15 cellular contexts compared by ENCODE assay signal in the genomic region with DNA sequence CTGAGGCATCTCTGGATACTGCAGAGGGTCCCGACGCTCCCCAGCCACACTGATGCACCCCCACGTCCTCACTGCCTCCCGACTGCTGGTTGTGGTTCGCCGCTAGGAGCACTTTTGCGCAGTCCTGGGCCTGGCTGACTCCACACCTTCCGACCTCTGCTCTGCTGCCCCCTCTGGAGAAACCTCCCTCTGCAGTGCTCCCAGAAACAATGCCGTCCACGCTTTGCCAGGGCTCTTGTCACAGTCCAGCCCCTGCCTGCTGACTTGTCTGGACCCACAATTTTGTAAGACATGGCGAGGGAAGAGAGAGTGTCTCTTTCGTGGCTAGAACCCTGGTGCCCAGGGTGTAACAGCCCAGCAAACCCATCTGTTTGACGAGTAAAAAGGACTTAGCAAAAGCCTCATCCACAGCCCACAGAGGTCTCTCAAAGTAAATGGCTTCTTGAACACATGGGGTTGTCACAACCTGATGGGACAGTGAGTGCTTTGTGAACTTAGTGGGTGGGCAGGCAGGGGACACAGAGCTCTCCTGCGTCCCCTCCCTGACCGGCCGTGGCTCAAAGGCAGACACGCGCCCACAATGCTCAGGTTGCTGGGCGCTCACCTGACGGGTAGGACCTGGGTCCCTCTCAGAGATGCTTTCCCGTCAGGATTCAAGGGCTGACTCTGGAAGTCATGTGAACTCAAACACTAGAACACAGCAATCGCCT. TPM values are rescaled to one million over a fixed set of nuclear protein-coding genes. Genes with fewer than 3 reads are reported as not detected.
DNase-seq lines count a peak whose midpoint lies in the region; ATAC-seq and TF ChIP-seq lines count a peak whose summit lies in the region.
"Had no signal": no experiment of that assay in that cellular context is flagged by ENCODE, and none has a peak within 500 bp of the region (broad histone marks: within the 10 kb centered on the region; RNA-seq: fewer than 3 reads in every experiment).

No MANE protein-coding gene starts in this region.

- H2BK5ac ChIP-seq in IMR-90 (ENCODE audit: low read depth, low read length, poor library complexity, severe bottlenecking): no peak overlapping the region

- no peak overlapping the region for H2BK20ac ChIP-seq in IMR-90 (ENCODE audit: low read depth, low read length)

- dilution Hi-C loops in IMR-90 (cut with HindIII; ENCODE audit: low sequenced_read_pairs, unreplicated experiment): no loop called here

- H3K4ac ChIP-seq in IMR-90 (ENCODE audit: low read depth, low read length): no peak overlapping the region

- CTCF ChIA-PET in IMR-90 (lab: Yijun Ruan, JAX): no interaction called here

- no peak overlapping the region for H3K9ac ChIP-seq in IMR-90 (ENCODE audit: low read depth, low read length)
- no peak overlapping the region for H3K9ac ChIP-seq in neural progenitor cell

- 0 out of 2 replicates have a peak, but pooled peaks have one; percentile 8 for TF ChIP-seq CTCF in IMR-90 (conservative IDR thresholded peaks at IDR 0.05; ENCODE audit: low read depth, low read length)
- TF ChIP-seq CTCF in dorsolateral prefrontal cortex (IDR thresholded peaks at IDR 0.05 in 54 of 56, conservative IDR thresholded peaks at IDR 0.05 in 2 of 56; ENCODE audit: low read depth in 1 of 56, partially characterized antibody in 56 of 56): peak in 6 of 56 donors; percentile 6 to 24 (median 16)
- peak; percentile 23 for TF ChIP-seq CTCF in neural progenitor cell (IDR thresholded peaks at IDR 0.05)

- no peak overlapping the region for H3K27ac ChIP-seq in IMR-90 (ENCODE audit: insufficient read depth, low read length)
- peak overlapping the region in 56 of 59 donors; percentile 24 to 93 (median 78) for H3K27ac ChIP-seq in dorsolateral prefrontal cortex
- no peak overlapping the region for H3K27ac ChIP-seq in neural progenitor cell

- no peak for TF ChIP-seq RAD21 in IMR-90 (IDR thresholded peaks at IDR 0.05; ENCODE audit: low read length)

- no peak overlapping the region for H3K14ac ChIP-seq in IMR-90 (replicated peaks; ENCODE audit: low read depth, low read length)

- H3K27me3 ChIP-seq in IMR-90 (ENCODE audit: control insufficient read depth, insufficient read depth, low read length) (no peaks in the 10 kb centered on the region), dorsolateral prefrontal cortex (no peaks in the 10 kb centered on the region), neural progenitor cell (peaks cover 9% of the 10 kb centered on the region)

- no peak overlapping the region for H3K56ac ChIP-seq in IMR-90 (ENCODE audit: extremely low read depth, insufficient read depth, low read length)

- peaks cover 17% of the 10 kb centered on the region for H3K36me3 Mint-ChIP-seq in neural progenitor cell
- peaks cover 49% of the 10 kb centered on the region for H3K36me3 Mint-ChIP-seq in activated T-helper 2 cell treated with anti-CD3 and anti-CD28 coated beads, Interferon-gamma antibody, Interleukin-2, Interleukin-4, amounts not matched to agents 10 μg/mL and 5 μg/mL and 100 μg/mL, durations not matched to agents 14 hours and 24 hours and 36 hours (ENCODE audit: low read depth)

- no peaks in the 10 kb centered on the region for H3F3A ChIP-seq in neural progenitor cell (ENCODE audit: low read depth)

- H3K79me1 ChIP-seq in IMR-90 (ENCODE audit: low read depth in 1 of 2, low read length in 2 of 2): peaks cover 0 to 30% of the 10 kb centered on the region in 2 experiments; a peak in 3 of 4 replicates

- H3K4me3 Mint-ChIP-seq in neural progenitor cell: no peak overlapping the region
- no peak overlapping the region for H3K4me3 Mint-ChIP-seq in activated T-helper 2 cell treated with anti-CD3 and anti-CD28 coated beads, Interferon-gamma antibody, Interleukin-2, Interleukin-4, amounts not matched to agents 10 μg/mL and 5 μg/mL and 100 μg/mL, durations not matched to agents 14 hours and 24 hours and 36 hours (ENCODE audit: low read depth)
- H3K4me3 Mint-ChIP-seq: activated CD8-positive, alpha-beta T cell treated with anti-CD3 and anti-CD28 coated beads for 36 hours; activated naive CD4-positive, alpha-beta T cell treated with anti-CD3 and anti-CD28 coated beads for 36 hours had no signal

- POLR2A ChIA-PET in IMR-90 (lab: Charles Lee; ENCODE audit: unreplicated experiment): no interaction called here

- H3K9me1 ChIP-seq in IMR-90 (ENCODE audit: insufficient read depth, low read length): no peaks in the 10 kb centered on the region

- H3K4me1 Mint-ChIP-seq in neural progenitor cell: peaks cover 9% of the 10 kb centered on the region
- peaks cover 15% of the 10 kb centered on the region for H3K4me1 Mint-ChIP-seq in activated T-helper 2 cell treated with anti-CD3 and anti-CD28 coated beads, Interferon-gamma antibody, Interleukin-2, Interleukin-4, amounts not matched to agents 10 μg/mL and 5 μg/mL and 100 μg/mL, durations not matched to agents 14 hours and 24 hours and 36 hours (ENCODE audit: low read depth)

- H3K4me2 ChIP-seq in IMR-90 (ENCODE audit: low read depth, low read length): no peak overlapping the region
- H3K4me2 ChIP-seq in neural progenitor cell: no peak overlapping the region

- no peak overlapping the region for H2BK15ac ChIP-seq in IMR-90 (ENCODE audit: low read depth, low read length)

- DNase-seq in ELF-1 (ENCODE audit: low read depth, low spot score) (peak; percentile 24), IMR-90 (no peak), dorsolateral prefrontal cortex (peak in 2 of 10 donors; percentile 3 to 20), neural progenitor cell (ENCODE audit: low spot score) (peak; percentile 33), HuH-7.5 (ENCODE audit: low spot score) (no peak)
- no peak for DNase-seq in activated T-helper 2 cell treated with anti-CD3 and anti-CD28 coated beads, Interferon-gamma antibody, Interleukin-2, Interleukin-4, amounts not matched to agents 10 μg/mL and 5 μg/mL and 100 μg/mL, durations not matched to agents 14 hours and 24 hours and 36 hours (ENCODE audit: low spot score)
- DNase-seq: activated CD8-positive, alpha-beta T cell treated with anti-CD3 and anti-CD28 coated beads for 36 hours; activated naive CD4-positive, alpha-beta T cell treated with anti-CD3 and anti-CD28 coated beads for 36 hours; cortex of kidney; MM.1S; naive B cell; T-helper 2 cell had no signal

- ATAC-seq in IMR-90 (ENCODE audit: low read depth) (no peak), HG02623 (IDR thresholded peaks at IDR 0.05; ENCODE audit: unreplicated experiment) (no peak), GM19324 (IDR thresholded peaks at IDR 0.05; ENCODE audit: low FRiP score, unreplicated experiment) (no peak)
- ATAC-seq: activated CD8-positive, alpha-beta T cell treated with anti-CD3 and anti-CD28 coated beads for 36 hours had no signal

- H3K4me1 ChIP-seq in IMR-90 (ENCODE audit: control insufficient read depth, insufficient read depth, low read length) (peaks cover 9% of the 10 kb centered on the region), neural progenitor cell (peaks cover 8% of the 10 kb centered on the region)

- H3K9me3 ChIP-seq in IMR-90 (ENCODE audit: control insufficient read depth, insufficient read depth, low read length) (no peaks in the 10 kb centered on the region), neural progenitor cell (ENCODE audit: low read depth) (no peaks in the 10 kb centered on the region)

- no peak for TF ChIP-seq POLR2A in IMR-90 (IDR thresholded peaks at IDR 0.05; ENCODE audit: low read depth, low read length)

- H3K27ac Mint-ChIP-seq in neural progenitor cell: no peak overlapping the region
- no peak overlapping the region for H3K27ac Mint-ChIP-seq in activated T-helper 2 cell treated with anti-CD3 and anti-CD28 coated beads, Interferon-gamma antibody, Interleukin-2, Interleukin-4, amounts not matched to agents 10 μg/mL and 5 μg/mL and 100 μg/mL, durations not matched to agents 14 hours and 24 hours and 36 hours
- H3K27ac Mint-ChIP-seq: activated CD8-positive, alpha-beta T cell treated with anti-CD3 and anti-CD28 coated beads for 36 hours; activated naive CD4-positive, alpha-beta T cell treated with anti-CD3 and anti-CD28 coated beads for 36 hours; naive B cell had no signal

- H2AK9ac ChIP-seq in IMR-90 (replicated peaks; ENCODE audit: low read depth, low read length, poor library complexity): no peak overlapping the region

- peaks cover 26% of the 10 kb centered on the region for H3K79me2 ChIP-seq in neural progenitor cell (ENCODE audit: low read depth)

- H4K20me1 ChIP-seq in IMR-90 (ENCODE audit: insufficient read depth, low read length): peaks cover 14% of the 10 kb centered on the region; the same call in 1 of the 2 replicates
- peaks cover 18% of the 10 kb centered on the region for H4K20me1 ChIP-seq in neural progenitor cell (ENCODE audit: low read depth)

- H2BK120ac ChIP-seq in IMR-90 (ENCODE audit: low read depth, low read length): no peak overlapping the region

- no TSS peak for BruUV-seq in IMR-90 (replicated peaks; lab: Mats Ljungman, UMichigan)

- in situ Hi-C loops in IMR-90 (cut with MboI; ENCODE audit: low sequenced_read_pairs): loop anchor here (25.0 kb wide), 1 partner anchor 1095 kb away; no protein-coding TSS in a partner anchor

- H3K4me3 ChIP-seq in IMR-90 (ENCODE audit: insufficient read depth, low read depth, low read length) (no peak overlapping the region), dorsolateral prefrontal cortex (no peak overlapping the region), neural progenitor cell (no peak overlapping the region)

- no peak overlapping the region for H3K18ac ChIP-seq in IMR-90 (ENCODE audit: low read depth, low read length)

- H2AFZ ChIP-seq in IMR-90 (replicated peaks; ENCODE audit: low read length, poor library complexity): no peak overlapping the region
- no peak overlapping the region for H2AFZ ChIP-seq in neural progenitor cell (replicated peaks)

- intact Hi-C loops in IMR-90 (cut with micrococcal nuclease): no loop called here
- intact Hi-C loops in dorsolateral prefrontal cortex (cut with DNase I): loop anchor here (10.0 kb wide), 1 partner anchor 107 kb away; a partner anchor contains a TSS
- intact Hi-C loops in activated T-helper 2 cell treated with anti-CD3 and anti-CD28 coated beads, Interferon-gamma antibody, Interleukin-2, Interleukin-4, amounts not matched to agents 10 μg/mL and 5 μg/mL and 100 μg/mL, durations not matched to agents 14 hours and 24 hours and 36 hours (cut with micrococcal nuclease): loop anchor here (10.0 kb wide), 1 partner anchor 107 kb away; a partner anchor contains a TSS

- no peak overlapping the region for H2AK5ac ChIP-seq in IMR-90 (ENCODE audit: low read depth, low read length)

- H3K36me3 ChIP-seq in IMR-90 (ENCODE audit: control insufficient read depth, insufficient read depth, low read length) (peaks cover 46% of the 10 kb centered on the region), neural progenitor cell (no peaks in the 10 kb centered on the region)

- peaks cover 4% of the 10 kb centered on the region for H3K27me3 Mint-ChIP-seq in neural progenitor cell (ENCODE audit: insufficient read depth, low read depth)
- no peaks in the 10 kb centered on the region for H3K27me3 Mint-ChIP-seq in activated T-helper 2 cell treated with anti-CD3 and anti-CD28 coated beads, Interferon-gamma antibody, Interleukin-2, Interleukin-4, amounts not matched to agents 10 μg/mL and 5 μg/mL and 100 μg/mL, durations not matched to agents 14 hours and 24 hours and 36 hours (ENCODE audit: low read depth)
- H3K27me3 Mint-ChIP-seq: activated CD8-positive, alpha-beta T cell treated with anti-CD3 and anti-CD28 coated beads for 36 hours; naive B cell had no signal

- WGBS in IMR-90 (ENCODE audit: extremely low coverage in 2 of 2, insufficient read length in 1 of 2), 2 experiments: 95% methylated on average over 6 of the region's 22 CpGs; no CpG with 5 or more reads in 1 of the 2 experiments

- no peak overlapping the region for H3K23ac ChIP-seq in IMR-90 (ENCODE audit: low read depth, low read length)

- no peak overlapping the region for H4K8ac ChIP-seq in IMR-90 (ENCODE audit: low read depth in 2 of 2, low read length in 2 of 2)

- no peaks in the 10 kb centered on the region for H3K9me3 Mint-ChIP-seq in neural progenitor cell
- no peaks in the 10 kb centered on the region for H3K9me3 Mint-ChIP-seq in activated T-helper 2 cell treated with anti-CD3 and anti-CD28 coated beads, Interferon-gamma antibody, Interleukin-2, Interleukin-4, amounts not matched to agents 10 μg/mL and 5 μg/mL and 100 μg/mL, durations not matched to agents 14 hours and 24 hours and 36 hours
- H3K9me3 Mint-ChIP-seq: activated CD8-positive, alpha-beta T cell treated with anti-CD3 and anti-CD28 coated beads for 36 hours; activated naive CD4-positive, alpha-beta T cell treated with anti-CD3 and anti-CD28 coated beads for 36 hours; naive B cell had no signal

- no peak overlapping the region for H4K91ac ChIP-seq in IMR-90 (ENCODE audit: insufficient read depth, low read depth, low read length)

- no peak overlapping the region for H4K5ac ChIP-seq in IMR-90 (ENCODE audit: low read depth, low read length)

RNA-seq across cellular contexts. Expression of a gene that starts 4.0 kb away (rescaled TPM):
- 66.4 and 85.9 TPM in 2 replicates for total RNA-seq in IMR-90 (2012; rRNA removed)
- 309 and 459 TPM in 2 replicates for polyA plus RNA-seq in IMR-90 (2012; rRNA removed)
- polyA plus RNA-seq in IMR-90 (2012; cell fraction: cytosol; rRNA removed): 363 and 824 TPM in 2 replicates
- polyA plus RNA-seq in IMR-90 (2012; cell fraction: nucleus; rRNA removed; ENCODE audit: low replicate concordance): 53.3 and 144 TPM in 2 replicates
- total RNA-seq in dorsolateral prefrontal cortex: 100 to 1,000 TPM; 143 to 327 (median 229) TPM
- total RNA-seq in neural progenitor cell (ENCODE audit: low replicate concordance): 70.5 and 83.9 TPM in 2 replicates
- total RNA-seq in activated T-helper 2 cell treated with anti-CD3 and anti-CD28 coated beads, Interferon-gamma antibody, Interleukin-2, Interleukin-4, amounts not matched to agents 10 μg/mL and 5 μg/mL and 100 μg/mL, durations not matched to agents 14 hours and 24 hours and 36 hours: 112 and 114 TPM in 2 replicates

RNA-seq across cellular contexts. Expression of a gene that starts 8.4 kb away (rescaled TPM):
- total RNA-seq in IMR-90 (2012; rRNA removed): not detected in 2 replicates
- polyA plus RNA-seq in IMR-90 (2012; rRNA removed): 0.34 TPM in 1 of 2 replicates, not detected in the other
- polyA plus RNA-seq in IMR-90 (2012; cell fraction: cytosol; rRNA removed): 0.26 TPM in 1 of 2 replicates, not detected in the other
- polyA plus RNA-seq in IMR-90 (2012; cell fraction: nucleus; rRNA removed; ENCODE audit: low replicate concordance): not detected in 2 replicates
- total RNA-seq in dorsolateral prefrontal cortex: 10 to 100 TPM in 5 of 120 experiments, 1 to 10 TPM in 112, under 1 TPM in 1, not detected in 2; 0.83 to 16.8 (median 4.5) TPM
- total RNA-seq in neural progenitor cell (ENCODE audit: low replicate concordance): not detected in 2 replicates
- total RNA-seq in activated T-helper 2 cell treated with anti-CD3 and anti-CD28 coated beads, Interferon-gamma antibody, Interleukin-2, Interleukin-4, amounts not matched to agents 10 μg/mL and 5 μg/mL and 100 μg/mL, durations not matched to agents 14 hours and 24 hours and 36 hours: not detected in 2 replicates
- total RNA-seq: activated CD8-positive, alpha-beta T cell treated with anti-CD3 and anti-CD28 coated beads for 36 hours; activated naive CD4-positive, alpha-beta T cell treated with anti-CD3 and anti-CD28 coated beads for 36 hours; skeletal muscle tissue had no signal

Comparison
In these comparisons a context has a peak if more than half of its experiments do, and no peak if none do; other contexts are left out.
1. DNase-seq: peak in ELF-1 (single experiment) and neural progenitor cell (single experiment); none in IMR-90 (single experiment), activated T-helper 2 cell treated with anti-CD3 and anti-CD28 coated beads, Interferon-gamma antibody, Interleukin-2, Interleukin-4, amounts not matched to agents 10 μg/mL and 5 μg/mL and 100 μg/mL, durations not matched to agents 14 hours and 24 hours and 36 hours (single experiment) and HuH-7.5 (single experiment).
2. H3K27ac ChIP-seq: peak in dorsolateral prefrontal cortex (56 of 59); none in IMR-90 (single experiment) and neural progenitor cell (single experiment).